In genomic region chr4:114277690-114278089, GRCh38 we compare ENCODE assay signal across 30 cellular contexts.
DNase-seq lines count a peak whose midpoint lies in the region; ATAC-seq and TF ChIP-seq lines count a peak whose summit lies in the region.
"Had no signal": no experiment of that assay in that cellular context is flagged by ENCODE, and none has a peak within 500 bp of the region (broad histone marks: within the 10 kb centered on the region; RNA-seq: fewer than 3 reads in every experiment).

No MANE protein-coding gene starts in this region.

- H3K27ac ChIP-seq in mammary epithelial cell (ENCODE audit: insufficient read depth, low read depth, low read length) (no peak overlapping the region), breast epithelium (no peak overlapping the region), vagina (no peak overlapping the region)
- H3K27ac ChIP-seq: ascending aorta, epithelial cell of prostate, gastrocnemius medialis, hepatocyte, neural progenitor cell, suprapubic skin had no signal

- WGBS in mammary epithelial cell (ENCODE audit: low coverage, missing lambda C conversion rate), result 51% methylated on average over 2 of the region's 2 CpGs

- no peaks in the 10 kb centered on the region for H3K36me3 ChIP-seq in mammary epithelial cell (ENCODE audit: insufficient read depth, low read length)
- no peaks in the 10 kb centered on the region for H3K36me3 ChIP-seq in breast epithelium
- no peaks in the 10 kb centered on the region for H3K36me3 ChIP-seq in vagina
- H3K36me3 ChIP-seq: ascending aorta, gastrocnemius medialis, neural progenitor cell, suprapubic skin had no signal

- dilution Hi-C loops in mammary epithelial cell (cut with HindIII; ENCODE audit: low sequenced_read_pairs), result no loop called here

- no peaks in the 10 kb centered on the region for H3K79me2 ChIP-seq in mammary epithelial cell (ENCODE audit: insufficient read depth, low read length)
- H3K79me2 ChIP-seq: hepatocyte had no signal

- no peak overlapping the region for H2AFZ ChIP-seq in mammary epithelial cell (ENCODE audit: low read depth, low read length)
- H2AFZ ChIP-seq: hepatocyte, neural progenitor cell had no signal

- H3K4me3 ChIP-seq in mammary epithelial cell (replicated peaks in 1 of 3; ENCODE audit: insufficient read depth in 1 of 3, low read depth in 2 of 3, low read length in 3 of 3) (no peak overlapping the region), breast epithelium (no peak overlapping the region), fibroblast of the aortic adventitia (ENCODE audit: low read depth, low read length) (no peak overlapping the region), vagina (no peak overlapping the region)
- H3K4me3 ChIP-seq: ascending aorta, gastrocnemius medialis, hepatocyte, neural progenitor cell, suprapubic skin had no signal

- H3K27me3 ChIP-seq in mammary epithelial cell (ENCODE audit: insufficient read depth, low read length) (no peaks in the 10 kb centered on the region), breast epithelium (no peaks in the 10 kb centered on the region), vagina (no peaks in the 10 kb centered on the region)
- H3K27me3 ChIP-seq: ascending aorta, gastrocnemius medialis, hepatocyte, neural progenitor cell, suprapubic skin had no signal

- intact Hi-C loops in mammary epithelial cell (cut with micrococcal nuclease), result no loop called here
- intact Hi-C loops in breast epithelium (cut with DNase I; ENCODE audit: low total_unique reads), result loop anchor here (5.0 kb wide), 1 partner anchor 65 kb away; no protein-coding TSS in a partner anchor
- intact Hi-C loops in vagina (cut with DNase I), result no loop called here

- DNase-seq in mammary epithelial cell (peak; percentile 8), breast epithelium (ENCODE audit: low spot score in 2 of 2) (no peak), astrocyte of the hippocampus (ENCODE audit: low read depth, low spot score) (peak; percentile 76), fibroblast of the aortic adventitia (ENCODE audit: low read depth) (peak; percentile 32), NAMALWA (ENCODE audit: low spot score) (no peak), retina (no peak), vagina (ENCODE audit: extremely low spot score in 2 of 2) (no peak)
- DNase-seq: 8988T; activated CD4-positive, alpha-beta T cell treated with anti-CD3 and anti-CD28 coated beads for 1 hour; activated effector memory CD4-positive, alpha-beta T cell treated with Interleukin-2 at 50 U/mL for 16 hours; activated T-cell treated with anti-CD3 and anti-CD28 coated beads for 4 hours; CD8-positive, alpha-beta memory T cell; DMS53; gastrocnemius medialis; GF-D8; left colon; NCI-H1092; NCI-H187; NCI-H2171; NCI-H510A; stimulated activated CD4-positive, alpha-beta T cell treated with anti-CD3 and anti-CD28 coated beads, Interleukin-4, amount 100 ng/mL, for 4 hours; stimulated activated naive B cell treated with anti-CD40 and anti-IgM and Interleukin-4, amounts not matched to agents 10 μg/mL and 1 μg/mL and 100 μg/mL, for 72 hours; T-helper 2 cell had no signal

- no peak overlapping the region for H3K9ac ChIP-seq in mammary epithelial cell (ENCODE audit: insufficient read depth, low read length)
- H3K9ac ChIP-seq: neural progenitor cell had no signal

- in situ Hi-C loops in mammary epithelial cell (cut with MboI; ENCODE audit: low sequenced_read_pairs in 2 of 2), result no loop called here

- no peaks in the 10 kb centered on the region for H4K20me1 ChIP-seq in mammary epithelial cell (ENCODE audit: insufficient read depth, low read length)

- TF ChIP-seq POLR2A in breast epithelium (IDR thresholded peaks at IDR 0.05) (no peak), vagina (IDR thresholded peaks at IDR 0.05) (no peak)

- TF ChIP-seq CTCF in mammary epithelial cell (conservative IDR thresholded peaks at IDR 0.05 in 1 of 2, IDR thresholded peaks at IDR 0.05 in 1 of 2; ENCODE audit: extremely low read depth in 1 of 2, insufficient read depth in 1 of 2, low read depth in 1 of 2, low read length in 2 of 2), result no peak
- no peak for TF ChIP-seq CTCF in breast epithelium (IDR thresholded peaks at IDR 0.05)
- TF ChIP-seq CTCF in fibroblast of the aortic adventitia (IDR thresholded peaks at IDR 0.05; ENCODE audit: insufficient read depth, low read length), result no peak
- no peak for TF ChIP-seq CTCF in vagina (IDR thresholded peaks at IDR 0.05)

- H3K9me3 ChIP-seq in mammary epithelial cell (replicated peaks; ENCODE audit: insufficient read depth, low read length), result peaks cover 3% of the 10 kb centered on the region
- H3K9me3 ChIP-seq in breast epithelium, result peaks cover 0 to 4% of the 10 kb centered on the region in 2 donors
- H3K9me3 ChIP-seq in vagina, result no peaks in the 10 kb centered on the region
- H3K9me3 ChIP-seq: ascending aorta, gastrocnemius medialis, suprapubic skin had no signal

- no TSS peak for BruUV-seq in mammary epithelial cell (replicated peaks; lab: Mats Ljungman, UMichigan)

- CTCF ChIA-PET in mammary epithelial cell (lab: Charles Lee; ENCODE audit: low non-redundant PET), result no interaction called here

- ATAC-seq in HG03457 (IDR thresholded peaks at IDR 0.05; ENCODE audit: unreplicated experiment), result no peak
- ATAC-seq: gastrocnemius medialis; left colon; sciatic nerve; stimulated activated naive B cell treated with anti-CD40 and anti-IgM and Interleukin-4, amounts not matched to agents 10 μg/mL and 1 μg/mL and 100 μg/mL, for 72 hours had no signal

- H3K4me2 ChIP-seq in mammary epithelial cell (ENCODE audit: insufficient read depth, low read depth, low read length), result no peak overlapping the region
- H3K4me2 ChIP-seq: hepatocyte, neural progenitor cell had no signal

- H3K4me1 ChIP-seq in mammary epithelial cell (ENCODE audit: insufficient read depth, low read length), result peaks cover 2% of the 10 kb centered on the region
- H3K4me1 ChIP-seq in breast epithelium, result no peaks in the 10 kb centered on the region
- H3K4me1 ChIP-seq in vagina, result peaks cover under 1% of the 10 kb centered on the region
- H3K4me1 ChIP-seq: gastrocnemius medialis, neural progenitor cell, suprapubic skin had no signal

Comparison
In these comparisons a context has a peak if more than half of its experiments do, and no peak if none do; other contexts are left out.
1. DNase-seq: peak in mammary epithelial cell (single experiment), astrocyte of the hippocampus (single experiment) and fibroblast of the aortic adventitia (single experiment); none in breast epithelium (0 of 2), NAMALWA (single experiment), retina (single experiment) and vagina (0 of 2).